ENCODE assay signal across 1 cellular context in the genomic region with DNA sequence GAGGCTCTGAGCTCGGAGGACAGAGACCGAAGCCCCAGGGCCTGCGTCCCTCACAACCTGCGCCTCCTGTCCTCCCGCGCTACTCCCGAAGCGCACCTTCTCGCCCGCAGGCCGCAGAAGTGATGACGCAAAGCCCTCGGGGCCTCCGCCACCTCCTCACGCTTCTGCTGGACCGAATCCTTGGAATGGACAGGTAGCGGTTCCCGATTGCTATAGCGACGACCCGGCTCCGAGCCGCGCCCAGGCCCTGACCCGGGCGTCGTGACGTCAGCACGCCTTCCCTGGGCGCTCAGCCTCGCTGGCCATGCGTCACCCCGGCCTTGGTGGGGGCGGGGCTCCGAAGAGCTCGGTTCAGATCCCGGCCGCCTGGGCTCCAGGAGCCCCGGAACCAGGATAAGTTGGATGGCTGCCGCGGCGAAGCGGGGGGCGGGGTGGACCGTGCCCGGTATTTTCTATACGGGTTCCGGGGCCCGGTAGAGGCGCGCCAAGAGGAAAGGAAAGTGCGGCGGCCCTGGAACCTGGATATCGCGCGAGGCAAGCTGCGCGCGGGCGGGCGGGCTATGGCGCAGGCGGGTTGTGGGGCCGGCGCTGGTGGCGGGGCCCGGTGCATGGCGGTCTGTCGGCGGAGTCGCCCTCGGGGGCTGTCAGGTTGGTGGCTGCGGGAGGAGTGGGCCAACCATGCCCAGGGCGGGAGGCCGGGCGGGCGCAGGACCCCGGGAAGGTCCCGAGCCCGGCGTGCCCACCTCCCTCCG.
TF ChIP-seq lines count a peak whose summit lies in the region.

A gene (plus strand): TSS at position 542 of the 752 bp plus-strand sequence. CDS start 21,417 bp downstream, outside the sequence.

TF ChIP-seq in HepG2, 621 proteins besides CTCF, POLR2A, EP300 and RAD21 (continued from another document and continues in another):
- TF ChIP-seq, protein P1, sequence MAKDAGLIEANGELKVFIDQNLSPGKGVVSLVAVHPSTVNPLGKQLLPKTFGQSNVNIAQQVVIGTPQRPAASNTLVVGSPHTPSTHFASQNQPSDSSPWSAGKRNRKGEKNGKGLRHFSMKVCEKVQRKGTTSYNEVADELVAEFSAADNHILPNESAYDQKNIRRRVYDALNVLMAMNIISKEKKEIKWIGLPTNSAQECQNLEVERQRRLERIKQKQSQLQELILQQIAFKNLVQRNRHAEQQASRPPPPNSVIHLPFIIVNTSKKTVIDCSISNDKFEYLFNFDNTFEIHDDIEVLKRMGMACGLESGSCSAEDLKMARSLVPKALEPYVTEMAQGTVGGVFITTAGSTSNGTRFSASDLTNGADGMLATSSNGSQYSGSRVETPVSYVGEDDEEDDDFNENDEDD (CRISPR knock-in tag; IDR thresholded peaks at IDR 0.05; ENCODE audit: borderline replicate concordance) = peak; percentile 87; the same call in 1 of the 2 replicates
- peak; percentile 95 for TF ChIP-seq ZNF782 (CRISPR knock-in tag; IDR thresholded peaks at IDR 0.05; ENCODE audit: borderline replicate concordance)
- no peak for TF ChIP-seq ZFP36 (IDR thresholded peaks at IDR 0.05; ENCODE audit: borderline replicate concordance, low read depth, low read length, partially characterized antibody)
- peak; percentile 82; the same call in 1 of the 2 replicates for TF ChIP-seq SIN3A (IDR thresholded peaks at IDR 0.05; ENCODE audit: borderline replicate concordance, low read depth, low read length)
- TF ChIP-seq ZNF263 (CRISPR knock-in tag; IDR thresholded peaks at IDR 0.05) = peak; percentile 50
- TF ChIP-seq ZNF788 (CRISPR knock-in tag; IDR thresholded peaks at IDR 0.05; ENCODE audit: borderline replicate concordance) = peak; percentile 95
- 0 out of 2 replicates have a peak, but pooled peaks have one; percentile 39 for TF ChIP-seq KDM6A (CRISPR knock-in tag; IDR thresholded peaks at IDR 0.05; ENCODE audit: low read depth)
- TF ChIP-seq, protein P2, sequence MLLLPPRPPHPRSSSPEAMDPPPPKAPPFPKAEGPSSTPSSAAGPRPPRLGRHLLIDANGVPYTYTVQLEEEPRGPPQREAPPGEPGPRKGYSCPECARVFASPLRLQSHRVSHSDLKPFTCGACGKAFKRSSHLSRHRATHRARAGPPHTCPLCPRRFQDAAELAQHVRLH (CRISPR knock-in tag; IDR thresholded peaks at IDR 0.05; ENCODE audit: borderline replicate concordance, low read depth) = peak; percentile 90; the same call in 1 of the 2 replicates
- TF ChIP-seq ZNF589 (CRISPR knock-in tag; conservative IDR thresholded peaks at IDR 0.05) = peak; percentile 98
- TF ChIP-seq, protein P3, sequence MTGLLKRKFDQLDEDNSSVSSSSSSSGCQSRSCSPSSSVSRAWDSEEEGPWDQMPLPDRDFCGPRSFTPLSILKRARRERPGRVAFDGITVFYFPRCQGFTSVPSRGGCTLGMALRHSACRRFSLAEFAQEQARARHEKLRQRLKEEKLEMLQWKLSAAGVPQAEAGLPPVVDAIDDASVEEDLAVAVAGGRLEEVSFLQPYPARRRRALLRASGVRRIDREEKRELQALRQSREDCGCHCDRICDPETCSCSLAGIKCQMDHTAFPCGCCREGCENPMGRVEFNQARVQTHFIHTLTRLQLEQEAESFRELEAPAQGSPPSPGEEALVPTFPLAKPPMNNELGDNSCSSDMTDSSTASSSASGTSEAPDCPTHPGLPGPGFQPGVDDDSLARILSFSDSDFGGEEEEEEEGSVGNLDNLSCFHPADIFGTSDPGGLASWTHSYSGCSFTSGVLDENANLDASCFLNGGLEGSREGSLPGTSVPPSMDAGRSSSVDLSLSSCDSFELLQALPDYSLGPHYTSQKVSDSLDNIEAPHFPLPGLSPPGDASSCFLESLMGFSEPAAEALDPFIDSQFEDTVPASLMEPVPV (CRISPR knock-in tag; IDR thresholded peaks at IDR 0.05) = peak; percentile 99
- no peak for TF ChIP-seq SNRNP70 (IDR thresholded peaks at IDR 0.05; ENCODE audit: low read depth, low read length)
- peak; percentile 97 for TF ChIP-seq ZMAT3 (CRISPR knock-in tag; conservative IDR thresholded peaks at IDR 0.05)
- peak; percentile 91 for TF ChIP-seq AGO1 (IDR thresholded peaks at IDR 0.05; ENCODE audit: low read depth, low read length, poor library complexity, severe bottlenecking)
- TF ChIP-seq NFKB2 (CRISPR knock-in tag; IDR thresholded peaks at IDR 0.05; ENCODE audit: borderline replicate concordance) = peak; percentile 97; the same call in 1 of the 2 replicates
- TF ChIP-seq, protein P4, sequence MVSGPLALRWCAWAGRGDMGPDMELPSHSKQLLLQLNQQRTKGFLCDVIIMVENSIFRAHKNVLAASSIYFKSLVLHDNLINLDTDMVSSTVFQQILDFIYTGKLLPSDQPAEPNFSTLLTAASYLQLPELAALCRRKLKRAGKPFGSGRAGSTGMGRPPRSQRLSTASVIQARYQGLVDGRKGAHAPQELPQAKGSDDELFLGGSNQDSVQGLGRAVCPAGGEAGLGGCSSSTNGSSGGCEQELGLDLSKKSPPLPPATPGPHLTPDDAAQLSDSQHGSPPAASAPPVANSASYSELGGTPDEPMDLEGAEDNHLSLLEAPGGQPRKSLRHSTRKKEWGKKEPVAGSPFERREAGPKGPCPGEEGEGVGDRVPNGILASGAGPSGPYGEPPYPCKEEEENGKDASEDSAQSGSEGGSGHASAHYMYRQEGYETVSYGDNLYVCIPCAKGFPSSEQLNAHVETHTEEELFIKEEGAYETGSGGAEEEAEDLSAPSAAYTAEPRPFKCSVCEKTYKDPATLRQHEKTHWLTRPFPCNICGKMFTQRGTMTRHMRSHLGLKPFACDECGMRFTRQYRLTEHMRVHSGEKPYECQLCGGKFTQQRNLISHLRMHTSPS (CRISPR knock-in tag; IDR thresholded peaks at IDR 0.05; ENCODE audit: low read depth) = no peak
- 0 out of 2 replicates have a peak, but pooled peaks have one; percentile 2 for TF ChIP-seq ZNF121 (CRISPR knock-in tag; IDR thresholded peaks at IDR 0.05)
- TF ChIP-seq SRSF9 (IDR thresholded peaks at IDR 0.05; ENCODE audit: borderline replicate concordance, insufficient read depth, low read depth, low read length, poor library complexity, severe bottlenecking) = no peak
- TF ChIP-seq XBP1 (CRISPR knock-in tag; IDR thresholded peaks at IDR 0.05) = peak; percentile 49; the same call in 1 of the 2 replicates
- peak; percentile 89; the same call in 1 of the 2 replicates for TF ChIP-seq MTF1 (CRISPR knock-in tag; IDR thresholded peaks at IDR 0.05)
- TF ChIP-seq CHD2 (IDR thresholded peaks at IDR 0.05; ENCODE audit: low read depth, low read length) = peak; percentile 81
- TF ChIP-seq, protein P5, sequence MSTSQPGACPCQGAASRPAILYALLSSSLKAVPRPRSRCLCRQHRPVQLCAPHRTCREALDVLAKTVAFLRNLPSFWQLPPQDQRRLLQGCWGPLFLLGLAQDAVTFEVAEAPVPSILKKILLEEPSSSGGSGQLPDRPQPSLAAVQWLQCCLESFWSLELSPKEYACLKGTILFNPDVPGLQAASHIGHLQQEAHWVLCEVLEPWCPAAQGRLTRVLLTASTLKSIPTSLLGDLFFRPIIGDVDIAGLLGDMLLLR (CRISPR knock-in tag; IDR thresholded peaks at IDR 0.05) = no peak
- TF ChIP-seq ZFP82 (CRISPR knock-in tag; IDR thresholded peaks at IDR 0.05; ENCODE audit: borderline replicate concordance) = peak; percentile 87; the same call in 1 of the 2 replicates
- TF ChIP-seq, protein P6, sequence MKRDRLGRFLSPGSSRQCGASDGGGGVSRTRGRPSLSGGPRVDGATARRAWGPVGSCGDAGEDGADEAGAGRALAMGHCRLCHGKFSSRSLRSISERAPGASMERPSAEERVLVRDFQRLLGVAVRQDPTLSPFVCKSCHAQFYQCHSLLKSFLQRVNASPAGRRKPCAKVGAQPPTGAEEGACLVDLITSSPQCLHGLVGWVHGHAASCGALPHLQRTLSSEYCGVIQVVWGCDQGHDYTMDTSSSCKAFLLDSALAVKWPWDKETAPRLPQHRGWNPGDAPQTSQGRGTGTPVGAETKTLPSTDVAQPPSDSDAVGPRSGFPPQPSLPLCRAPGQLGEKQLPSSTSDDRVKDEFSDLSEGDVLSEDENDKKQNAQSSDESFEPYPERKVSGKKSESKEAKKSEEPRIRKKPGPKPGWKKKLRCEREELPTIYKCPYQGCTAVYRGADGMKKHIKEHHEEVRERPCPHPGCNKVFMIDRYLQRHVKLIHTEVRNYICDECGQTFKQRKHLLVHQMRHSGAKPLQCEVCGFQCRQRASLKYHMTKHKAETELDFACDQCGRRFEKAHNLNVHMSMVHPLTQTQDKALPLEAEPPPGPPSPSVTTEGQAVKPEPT (CRISPR knock-in tag; IDR thresholded peaks at IDR 0.05; ENCODE audit: low read depth) = peak; percentile 94
- peak; percentile 96 for TF ChIP-seq SP140L (CRISPR knock-in tag; IDR thresholded peaks at IDR 0.05; ENCODE audit: borderline replicate concordance)
- no peak for TF ChIP-seq MAFK (conservative IDR thresholded peaks at IDR 0.05 in 1 of 2, IDR thresholded peaks at IDR 0.05 in 1 of 2; ENCODE audit: low read length in 2 of 2)
- TF ChIP-seq MEIS1 (CRISPR knock-in tag; IDR thresholded peaks at IDR 0.05; ENCODE audit: borderline replicate concordance) = peak; percentile 95
- TF ChIP-seq SMC3 (IDR thresholded peaks at IDR 0.05; ENCODE audit: low read length) = no peak
- TF ChIP-seq HES4 (CRISPR knock-in tag; IDR thresholded peaks at IDR 0.05; ENCODE audit: borderline replicate concordance) = peak; percentile 90; the same call in 1 of the 2 replicates
- TF ChIP-seq SYNCRIP (IDR thresholded peaks at IDR 0.05; ENCODE audit: insufficient read depth, low read depth, low read length) = no peak
- TF ChIP-seq ZNF598 (CRISPR knock-in tag; IDR thresholded peaks at IDR 0.05; ENCODE audit: borderline replicate concordance) = peak; percentile 98; the same call in 1 of the 2 replicates
- TF ChIP-seq, protein P7, sequence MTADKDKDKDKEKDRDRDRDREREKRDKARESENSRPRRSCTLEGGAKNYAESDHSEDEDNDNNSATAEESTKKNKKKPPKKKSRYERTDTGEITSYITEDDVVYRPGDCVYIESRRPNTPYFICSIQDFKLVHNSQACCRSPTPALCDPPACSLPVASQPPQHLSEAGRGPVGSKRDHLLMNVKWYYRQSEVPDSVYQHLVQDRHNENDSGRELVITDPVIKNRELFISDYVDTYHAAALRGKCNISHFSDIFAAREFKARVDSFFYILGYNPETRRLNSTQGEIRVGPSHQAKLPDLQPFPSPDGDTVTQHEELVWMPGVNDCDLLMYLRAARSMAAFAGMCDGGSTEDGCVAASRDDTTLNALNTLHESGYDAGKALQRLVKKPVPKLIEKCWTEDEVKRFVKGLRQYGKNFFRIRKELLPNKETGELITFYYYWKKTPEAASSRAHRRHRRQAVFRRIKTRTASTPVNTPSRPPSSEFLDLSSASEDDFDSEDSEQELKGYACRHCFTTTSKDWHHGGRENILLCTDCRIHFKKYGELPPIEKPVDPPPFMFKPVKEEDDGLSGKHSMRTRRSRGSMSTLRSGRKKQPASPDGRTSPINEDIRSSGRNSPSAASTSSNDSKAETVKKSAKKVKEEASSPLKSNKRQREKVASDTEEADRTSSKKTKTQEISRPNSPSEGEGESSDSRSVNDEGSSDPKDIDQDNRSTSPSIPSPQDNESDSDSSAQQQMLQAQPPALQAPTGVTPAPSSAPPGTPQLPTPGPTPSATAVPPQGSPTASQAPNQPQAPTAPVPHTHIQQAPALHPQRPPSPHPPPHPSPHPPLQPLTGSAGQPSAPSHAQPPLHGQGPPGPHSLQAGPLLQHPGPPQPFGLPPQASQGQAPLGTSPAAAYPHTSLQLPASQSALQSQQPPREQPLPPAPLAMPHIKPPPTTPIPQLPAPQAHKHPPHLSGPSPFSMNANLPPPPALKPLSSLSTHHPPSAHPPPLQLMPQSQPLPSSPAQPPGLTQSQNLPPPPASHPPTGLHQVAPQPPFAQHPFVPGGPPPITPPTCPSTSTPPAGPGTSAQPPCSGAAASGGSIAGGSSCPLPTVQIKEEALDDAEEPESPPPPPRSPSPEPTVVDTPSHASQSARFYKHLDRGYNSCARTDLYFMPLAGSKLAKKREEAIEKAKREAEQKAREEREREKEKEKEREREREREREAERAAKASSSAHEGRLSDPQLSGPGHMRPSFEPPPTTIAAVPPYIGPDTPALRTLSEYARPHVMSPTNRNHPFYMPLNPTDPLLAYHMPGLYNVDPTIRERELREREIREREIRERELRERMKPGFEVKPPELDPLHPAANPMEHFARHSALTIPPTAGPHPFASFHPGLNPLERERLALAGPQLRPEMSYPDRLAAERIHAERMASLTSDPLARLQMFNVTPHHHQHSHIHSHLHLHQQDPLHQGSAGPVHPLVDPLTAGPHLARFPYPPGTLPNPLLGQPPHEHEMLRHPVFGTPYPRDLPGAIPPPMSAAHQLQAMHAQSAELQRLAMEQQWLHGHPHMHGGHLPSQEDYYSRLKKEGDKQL (CRISPR knock-in tag; IDR thresholded peaks at IDR 0.05; ENCODE audit: low read depth) = peak; percentile 57; the same call in 1 of the 2 replicates
- no peak for TF ChIP-seq ZNF33A (CRISPR knock-in tag; IDR thresholded peaks at IDR 0.05; ENCODE audit: borderline replicate concordance)
- TF ChIP-seq JARID2 (CRISPR knock-in tag; IDR thresholded peaks at IDR 0.05; ENCODE audit: insufficient replicate concordance) = peak; percentile 11
- peak; percentile 79 for TF ChIP-seq TGIF2 (CRISPR knock-in tag; IDR thresholded peaks at IDR 0.05)
- peak; percentile 53; the same call in 1 of the 2 replicates for TF ChIP-seq ZNF775 (CRISPR knock-in tag; IDR thresholded peaks at IDR 0.05; ENCODE audit: borderline replicate concordance)
- TF ChIP-seq ZNF224 (CRISPR knock-in tag; IDR thresholded peaks at IDR 0.05) = peak; percentile 89; the same call in 1 of the 2 replicates
- TF ChIP-seq TBL1XR1 (IDR thresholded peaks at IDR 0.05; ENCODE audit: borderline replicate concordance, low read length, partially characterized antibody) = peak; percentile 74
- TF ChIP-seq, protein P8, sequence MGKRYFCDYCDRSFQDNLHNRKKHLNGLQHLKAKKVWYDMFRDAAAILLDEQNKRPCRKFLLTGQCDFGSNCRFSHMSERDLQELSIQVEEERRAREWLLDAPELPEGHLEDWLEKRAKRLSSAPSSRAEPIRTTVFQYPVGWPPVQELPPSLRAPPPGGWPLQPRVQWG (CRISPR knock-in tag; IDR thresholded peaks at IDR 0.05; ENCODE audit: borderline replicate concordance, low read depth) = no peak
- no peak for TF ChIP-seq SCMH1 (CRISPR knock-in tag; IDR thresholded peaks at IDR 0.05; ENCODE audit: borderline replicate concordance)
- TF ChIP-seq, protein P9, sequence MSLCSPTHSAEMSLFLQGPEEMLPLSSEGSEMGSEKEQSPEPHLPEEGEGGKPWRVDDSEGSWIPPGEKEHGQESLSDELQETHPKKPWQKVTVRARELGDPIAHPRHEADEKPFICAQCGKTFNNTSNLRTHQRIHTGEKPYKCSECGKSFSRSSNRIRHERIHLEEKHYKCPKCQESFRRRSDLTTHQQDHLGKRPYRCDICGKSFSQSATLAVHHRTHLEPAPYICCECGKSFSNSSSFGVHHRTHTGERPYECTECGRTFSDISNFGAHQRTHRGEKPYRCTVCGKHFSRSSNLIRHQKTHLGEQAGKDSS (CRISPR knock-in tag; IDR thresholded peaks at IDR 0.05; ENCODE audit: borderline replicate concordance, low read depth) = peak; percentile 33; the same call in 1 of the 2 replicates
- peak; percentile 77; the same call in 1 of the 2 replicates for TF ChIP-seq NAIF1 (CRISPR knock-in tag; IDR thresholded peaks at IDR 0.05; ENCODE audit: borderline replicate concordance)
- 0 out of 2 replicates have a peak, but pooled peaks have one; percentile 39 for TF ChIP-seq MAFG (CRISPR knock-in tag; IDR thresholded peaks at IDR 0.05)
- no peak; the same call in 1 of the 2 replicates for TF ChIP-seq CBX2 (IDR thresholded peaks at IDR 0.05; ENCODE audit: low read depth, low read length)
- TF ChIP-seq CBX2 (CRISPR knock-in tag; IDR thresholded peaks at IDR 0.05; ENCODE audit: low read depth) = no peak; the same call in 1 of the 2 replicates
- TF ChIP-seq JUNB (CRISPR knock-in tag; IDR thresholded peaks at IDR 0.05; ENCODE audit: borderline replicate concordance) = peak; percentile 75; the same call in 1 of the 2 replicates
- peak; percentile 90 for TF ChIP-seq RFX3 (CRISPR knock-in tag; IDR thresholded peaks at IDR 0.05)
- TF ChIP-seq SP5 (CRISPR knock-in tag; IDR thresholded peaks at IDR 0.05; ENCODE audit: borderline replicate concordance, low read depth) = peak; percentile 88
- no peak for TF ChIP-seq RAD51 (IDR thresholded peaks at IDR 0.05; ENCODE audit: borderline replicate concordance)
